In the genomic region with DNA sequence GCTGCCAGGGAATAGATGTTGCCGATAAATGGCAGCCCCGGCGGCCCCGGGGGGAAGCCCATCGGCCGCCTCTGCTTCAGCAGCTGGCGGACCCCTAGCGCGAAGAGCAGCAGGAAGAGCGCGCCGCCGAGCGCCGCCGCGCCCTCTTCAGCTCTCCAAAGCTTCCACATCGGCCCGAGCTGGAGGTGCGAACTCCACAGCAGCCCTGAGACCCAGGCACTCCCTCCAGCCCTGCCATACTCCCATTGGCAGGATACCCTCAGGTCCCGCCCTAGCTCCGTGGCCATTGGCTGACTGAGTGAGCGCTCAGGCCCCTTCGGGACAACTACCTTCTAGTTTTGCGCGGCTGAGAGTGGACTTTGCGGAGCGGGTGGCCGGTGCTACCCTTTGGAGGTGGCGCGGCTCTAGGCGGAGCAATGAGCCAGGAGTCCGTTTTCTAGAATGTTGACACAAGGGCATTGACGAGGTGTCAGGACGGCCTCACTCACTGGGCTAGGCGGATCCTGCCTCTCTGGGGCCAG, we compare ENCODE assay signal across 8 cellular contexts. TPM values are rescaled to one million over a fixed set of nuclear protein-coding genes. Genes with fewer than 3 reads are reported as not detected.
DNase-seq lines count a peak whose midpoint lies in the region; ATAC-seq, FAIRE-seq and TF ChIP-seq lines count a peak whose summit lies in the region.

TSS of gene CYP2R1 (minus strand) at position 196 of the 521 bp plus-strand sequence. CDS start at position 170, 26 bp downstream.

- H3K27me3 ChIP-seq in H1 (replicated peaks in 1 of 4; ENCODE audit: control insufficient read depth in 3 of 4, extremely low read depth in 1 of 4, insufficient read depth in 3 of 4, low read length in 3 of 4) (peaks cover 0 to 4% (median 4%) of the 10 kb centered on the region in 4 experiments; a peak in 2 of 7 replicates), mesendoderm (ENCODE audit: insufficient read depth, low read length, poor library complexity) (no peaks in the 10 kb centered on the region)

- H2BK120ac ChIP-seq in H1 (replicated peaks; ENCODE audit: low read depth, low read length) (no peak within 1 kb of the TSS), mesendoderm (ENCODE audit: low read depth, low read length) (no peak within 1 kb of the TSS)

- H3K4me2 ChIP-seq in H1 (ENCODE audit: insufficient read depth in 1 of 2, low read depth in 2 of 2, low read length in 2 of 2) (peak within 1 kb of the TSS; percentile 74 to 92), mesendoderm (ENCODE audit: low read length) (peak within 1 kb of the TSS; percentile 67)

- no peak within 1 kb of the TSS for H3K27ac ChIP-seq in H1 (ENCODE audit: low read depth, low read length)
- H3K27ac ChIP-seq in mesendoderm (ENCODE audit: low read depth, low read length): peak within 1 kb of the TSS; percentile 80

- H3K14ac ChIP-seq in H1 (ENCODE audit: insufficient read length): no peak within 1 kb of the TSS

- H2BK20ac ChIP-seq in H1 (ENCODE audit: low read length): no peak within 1 kb of the TSS

- peak within 1 kb of the TSS; percentile 64; the same call in 1 of the 2 replicates for H2AFZ ChIP-seq in H1 (ENCODE audit: low read length)

- POLR2A ChIA-PET in H1 (lab: Charles Lee; ENCODE audit: partially characterized antibody): interaction anchor here (0.9 to 1.9 kb wide), 5 partner anchors 81 to 392 kb away, joined by 3 to 10 read pairs (median 3); partner anchors contain the start of genes COPB1, PDE3B and PSMA1

- H3K36me3 ChIP-seq in H1 (ENCODE audit: control insufficient read depth in 2 of 4, insufficient read depth in 4 of 4, low read length in 3 of 4): no peaks in the 10 kb centered on the region
- H3K36me3 ChIP-seq in mesendoderm (ENCODE audit: control insufficient read depth, insufficient read depth, low read length): no peaks in the 10 kb centered on the region

- H3K4ac ChIP-seq in H1 (replicated peaks; ENCODE audit: insufficient read length, low read depth, low read length) (no peak within 1 kb of the TSS), mesendoderm (ENCODE audit: low read depth, low read length) (no peak within 1 kb of the TSS)

- TF ChIP-seq EP300 in H1 (IDR thresholded peaks at IDR 0.05; ENCODE audit: borderline replicate concordance in 1 of 2, low read depth in 2 of 2, low read length in 2 of 2): no peak

- peak within 1 kb of the TSS; percentile 40; the same call in 1 of the 2 replicates for H2BK12ac ChIP-seq in H1 (ENCODE audit: low read depth, low read length)

- no peak for TF ChIP-seq POLR2A in H1 (IDR thresholded peaks at IDR 0.05; ENCODE audit: control extremely low read depth in 1 of 2, low read depth in 2 of 2, low read length in 2 of 2)

- CTCF ChIA-PET in activated CD8-positive, alpha-beta memory T cell treated with anti-CD3 and anti-CD28 coated beads, Interleukin-2, amount 10 ng/mL, durations not matched to agents 7 days and 5 days (lab: Charles Lee): interaction anchor here (0.8 to 4.9 kb wide), 16 partner anchors 8 to 434 kb away, joined by 3 to 106 read pairs (median 6); partner anchors contain the start of gene PSMA1
- CTCF ChIA-PET in H1 (lab: Charles Lee; ENCODE audit: partially characterized antibody): interaction anchor here (0.9 to 4.6 kb wide), 9 partner anchors 8 to 270 kb away, joined by 3 to 54 read pairs (median 4); no protein-coding TSS in a partner anchor

- H3K4me3 Mint-ChIP-seq in activated CD8-positive, alpha-beta memory T cell treated with anti-CD3 and anti-CD28 coated beads, Interleukin-2, amount 10 ng/mL, durations not matched to agents 7 days and 5 days: peak within 1 kb of the TSS; percentile 92

- no peaks in the 10 kb centered on the region for H3K79me2 ChIP-seq in H1 (ENCODE audit: control insufficient read depth in 1 of 2, insufficient read depth in 2 of 2, low read length in 2 of 2)
- no peaks in the 10 kb centered on the region for H3K79me2 ChIP-seq in mesendoderm (ENCODE audit: control insufficient read depth, insufficient read depth, low read length)

- H3K9me3 Mint-ChIP-seq in activated CD8-positive, alpha-beta memory T cell treated with anti-CD3 and anti-CD28 coated beads, Interleukin-2, amount 10 ng/mL, durations not matched to agents 7 days and 5 days (ENCODE audit: low read depth): no peaks in the 10 kb centered on the region

- H3K79me1 ChIP-seq in H1 (ENCODE audit: low read depth, low read length) (no peaks in the 10 kb centered on the region), mesendoderm (ENCODE audit: low read length) (no peaks in the 10 kb centered on the region)

- H3K23me2 ChIP-seq in H1 (ENCODE audit: low read depth, low read length): peaks cover 8% of the 10 kb centered on the region; the same call in 1 of the 2 replicates

- H3K9ac ChIP-seq in H1 (replicated peaks in 1 of 4; ENCODE audit: extremely low read depth in 1 of 4, low read depth in 3 of 4, low read length in 3 of 4): peak within 1 kb of the TSS in 3 of 4 experiments; percentile 10 to 42 (median 23); a peak in 2 of 7 replicates
- H3K9ac ChIP-seq in mesendoderm (ENCODE audit: low read length): peak within 1 kb of the TSS; percentile 70

- H3K23ac ChIP-seq in H1 (ENCODE audit: insufficient read length): no peak within 1 kb of the TSS
- no peak within 1 kb of the TSS for H3K23ac ChIP-seq in mesendoderm (ENCODE audit: low read length)

- no peak for FAIRE-seq in HTR-8/SVneo (lab: Jason Lieb, UNC)
- peak; percentile 13 for FAIRE-seq in H1 (lab: Jason Lieb, UNC)

- no peaks in the 10 kb centered on the region for H4K20me1 ChIP-seq in H1 (replicated peaks in 1 of 2; ENCODE audit: control insufficient read depth in 1 of 2, insufficient read depth in 2 of 2, low read length in 2 of 2)

- WGBS in H1 (ENCODE audit: extremely low coverage in 1 of 2, insufficient coverage in 1 of 2, insufficient read length in 1 of 2, insufficient replicate concordance in 2 of 2, low coverage in 1 of 2, low lambda C conversion rate in 2 of 2, missing lambda C conversion rate in 1 of 2), 2 experiments: 3% methylated on average over 30 of the region's 36 CpGs; no CpG with 5 or more reads in 1 of the 2 experiments
- WGBS in mesendoderm (ENCODE audit: extremely low coverage, insufficient coverage, low lambda C conversion rate): no CpG with 5 or more reads among the region's 36 CpGs

- H2AK5ac ChIP-seq in H1 (ENCODE audit: low read depth, low read length) (no peak within 1 kb of the TSS), mesendoderm (ENCODE audit: low read length) (no peak within 1 kb of the TSS)

- peak within 1 kb of the TSS; percentile 93 for H3K27ac Mint-ChIP-seq in activated CD8-positive, alpha-beta memory T cell treated with anti-CD3 and anti-CD28 coated beads, Interleukin-2, amount 10 ng/mL, durations not matched to agents 7 days and 5 days

- peak; percentile 96 for ATAC-seq in GM21381 (IDR thresholded peaks at IDR 0.05; ENCODE audit: unreplicated experiment)
- peak; percentile 95 for ATAC-seq in activated CD8-positive, alpha-beta memory T cell treated with anti-CD3 and anti-CD28 coated beads, Interleukin-2, amount 10 ng/mL, durations not matched to agents 7 days and 5 days

- H2BK15ac ChIP-seq in H1 (ENCODE audit: low read length) (0 out of 2 replicates have a peak within 1 kb of the TSS, but pooled peaks have one; percentile 1), mesendoderm (replicated peaks; ENCODE audit: low read depth) (no peak within 1 kb of the TSS)

- H3K4me3 ChIP-seq in H1 (ENCODE audit: extremely low read depth in 1 of 4, insufficient read depth in 2 of 4, low read depth in 3 of 4, low read length in 4 of 4): peak within 1 kb of the TSS; percentile 51 to 71 (median 63)
- peak within 1 kb of the TSS; percentile 28 for H3K4me3 ChIP-seq in mesendoderm (ENCODE audit: low read length)

- TF ChIP-seq CTCF in H1 (IDR thresholded peaks at IDR 0.05; ENCODE audit: control extremely low read depth in 1 of 3, insufficient read depth in 1 of 3, low read depth in 1 of 3, low read length in 3 of 3): no peak

- peaks cover 13% of the 10 kb centered on the region for H3K36me3 Mint-ChIP-seq in activated CD8-positive, alpha-beta memory T cell treated with anti-CD3 and anti-CD28 coated beads, Interleukin-2, amount 10 ng/mL, durations not matched to agents 7 days and 5 days

- 0 out of 2 replicates have a peak within 1 kb of the TSS, but pooled peaks have one; percentile 20 for H3K18ac ChIP-seq in H1 (ENCODE audit: extremely low read depth, low read length)
- H3K18ac ChIP-seq in mesendoderm (ENCODE audit: low read length): peak within 1 kb of the TSS; percentile 55

- H4K8ac ChIP-seq in H1 (ENCODE audit: extremely low read depth, insufficient read depth, low read length): peak within 1 kb of the TSS; percentile 84
- H4K8ac ChIP-seq in mesendoderm (ENCODE audit: low read depth, low read length): no peak within 1 kb of the TSS

- no peaks in the 10 kb centered on the region; a peak in 2 of 7 replicates for H3K4me1 ChIP-seq in H1 (replicated peaks in 1 of 4; ENCODE audit: control insufficient read depth in 3 of 4, insufficient read depth in 4 of 4, low read length in 3 of 4)
- peaks cover 4% of the 10 kb centered on the region for H3K4me1 ChIP-seq in mesendoderm (ENCODE audit: control insufficient read depth, low read depth, low read length)

- peak within 1 kb of the TSS; percentile 34 for H4K91ac ChIP-seq in H1 (replicated peaks; ENCODE audit: insufficient read length, low read length)

- peak within 1 kb of the TSS; percentile 34 for H4K5ac ChIP-seq in H1 (ENCODE audit: insufficient read length, low read depth, low read length)
- no peak within 1 kb of the TSS for H4K5ac ChIP-seq in mesendoderm (ENCODE audit: low read length)

- no peak for TF ChIP-seq RAD21 in H1 (IDR thresholded peaks at IDR 0.05 in 1 of 2, conservative IDR thresholded peaks at IDR 0.05 in 1 of 2; ENCODE audit: low read depth in 2 of 2, low read length in 2 of 2)

- no peaks in the 10 kb centered on the region for H3K27me3 Mint-ChIP-seq in activated CD8-positive, alpha-beta memory T cell treated with anti-CD3 and anti-CD28 coated beads, Interleukin-2, amount 10 ng/mL, durations not matched to agents 7 days and 5 days

- peaks cover 49% of the 10 kb centered on the region for H3K4me1 Mint-ChIP-seq in activated CD8-positive, alpha-beta memory T cell treated with anti-CD3 and anti-CD28 coated beads, Interleukin-2, amount 10 ng/mL, durations not matched to agents 7 days and 5 days

- H3K9me3 ChIP-seq in H1 (ENCODE audit: insufficient read depth in 2 of 2, low read depth in 1 of 2, low read length in 1 of 2): no peaks in the 10 kb centered on the region; a peak in 1 of 4 replicates

- peak within 1 kb of the TSS; percentile 35; the same call in 1 of the 2 replicates for H2BK5ac ChIP-seq in H1 (ENCODE audit: low read depth, low read length)
- no peak within 1 kb of the TSS for H2BK5ac ChIP-seq in mesendoderm (ENCODE audit: low read length)

- DNase-seq in COR-L47 (lab: John Stamatoyannopoulos, UW) (peak; percentile 95), HTR-8/SVneo (ENCODE audit: insufficient read length, low spot score) (peak; percentile 21), NOMO-1 treated with DMSO at 0.1 percent for 48 hours (lab: John Stamatoyannopoulos, UW; ENCODE audit: unreplicated experiment) (peak; percentile 96), H1 (ENCODE audit: low read depth in 1 of 2, low spot score in 2 of 2) (peak; percentile 89 to 92), mesendoderm (peak; percentile 99)
- DNase-seq in activated CD8-positive, alpha-beta memory T cell treated with anti-CD3 and anti-CD28 coated beads, Interleukin-2, amount 10 ng/mL, durations not matched to agents 7 days and 5 days: peak; percentile 97
- DNase-seq in stimulated activated CD8-positive, alpha-beta memory T cell treated with anti-CD3 and anti-CD28 coated beads, Interleukin-15, amount 100 ng/mL, for 1 hour (ENCODE audit: low read depth): peak; percentile 79

- H3K56ac ChIP-seq in H1 (replicated peaks; ENCODE audit: insufficient read length, low read depth, low read length) (peak within 1 kb of the TSS; percentile 52), mesendoderm (ENCODE audit: low read length) (peak within 1 kb of the TSS; percentile 83)

RNA-seq across cellular contexts. Expression of gene CYP2R1, which starts in this region (rescaled TPM):
- total RNA-seq in activated CD8-positive, alpha-beta memory T cell treated with anti-CD3 and anti-CD28 coated beads, Interleukin-2, amount 10 ng/mL, durations not matched to agents 7 days and 5 days: 10 to 100 TPM; 11.7 to 16.6 TPM
- total RNA-seq in H1 (2021; fragmentation: NEBNext Ultra II Directional; extraction: Animal tissue kit (Norgen Biotek cat#: 25700)): 12.9 and 13.8 TPM in 2 replicates
- 6.0 and 8.3 TPM in 2 replicates for polyA plus RNA-seq in H1 (2011; rRNA removed)
- 12.8 TPM for polyA plus RNA-seq in H1 (2011; cell fraction: cytosol; rRNA removed)
- polyA plus RNA-seq in H1 (2011; cell fraction: nucleus; rRNA removed): 11.9 TPM
- polyA plus RNA-seq in H1 (2012, experiment 1 of 2): 14.8 to 27.9 TPM (median 18.0 TPM) in 4 replicates
- 1.7 TPM for polyA plus RNA-seq in H1 (2012, experiment 2 of 2)
- 18.0 TPM for polyA plus RNA-seq in H1 (2013, experiment 1 of 2)
- 15.8 TPM for polyA plus RNA-seq in H1 (2013, experiment 2 of 2)
- polyA minus RNA-seq in H1 (2011; rRNA and poly(A)+ RNA removed): 12.3 and 19.3 TPM in 2 replicates
- 9.8 TPM for polyA minus RNA-seq in H1 (2011; cell fraction: cytosol; rRNA and poly(A)+ RNA removed)
- polyA minus RNA-seq in H1 (2011; cell fraction: nucleus; rRNA and poly(A)+ RNA removed): 15.2 TPM
- 10.2 TPM for polyA plus RNA-seq in mesendoderm (2013, experiment 1 of 2)
- 9.2 TPM for polyA plus RNA-seq in mesendoderm (2013, experiment 2 of 2)

Comparison
In these comparisons a context has a peak if more than half of its experiments do, and no peak if none do; other contexts are left out.
1. DNase-seq: peak in every context shown above with its lines; median percentile 99 in mesendoderm; 97 in activated CD8-positive, alpha-beta memory T cell treated with anti-CD3 and anti-CD28 coated beads, Interleukin-2, amount 10 ng/mL, durations not matched to agents 7 days and 5 days; 96 in NOMO-1 treated with DMSO at 0.1 percent for 48 hours; 95 in COR-L47; 90 in H1; 79 in stimulated activated CD8-positive, alpha-beta memory T cell treated with anti-CD3 and anti-CD28 coated beads, Interleukin-15, amount 100 ng/mL, for 1 hour; 21 in HTR-8/SVneo.